Comparison of ENCODE assay signal across 8 cellular contexts in the genomic region with DNA sequence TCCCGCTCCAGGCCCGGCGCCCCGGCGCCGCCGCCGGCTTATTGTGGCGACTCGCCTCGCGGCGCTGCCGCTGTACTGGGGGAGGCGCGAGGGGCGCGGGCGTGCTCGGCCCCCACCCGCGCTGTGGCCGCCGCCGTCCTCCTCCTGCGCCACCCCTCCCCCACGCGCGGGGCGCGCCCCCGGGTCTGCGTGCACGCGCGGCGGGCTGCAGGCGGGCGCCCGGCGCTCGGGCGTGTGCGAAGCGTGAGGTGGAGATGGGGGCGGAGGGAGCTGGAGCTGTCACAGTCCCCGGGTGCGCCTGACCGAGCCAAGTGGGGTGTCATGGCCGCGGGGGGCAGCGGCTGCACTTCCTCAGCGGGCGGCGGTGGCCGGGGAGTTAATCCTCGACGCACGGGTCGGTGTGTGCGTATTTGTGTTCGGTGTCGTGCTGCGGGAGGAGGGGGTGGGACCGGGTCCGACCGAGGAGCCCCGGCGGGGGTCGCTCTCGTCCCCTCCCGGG. TPM values are rescaled to one million over a fixed set of nuclear protein-coding genes. Genes with fewer than 3 reads are reported as not detected.
DNase-seq lines count a peak whose midpoint lies in the region; ATAC-seq and TF ChIP-seq lines count a peak whose summit lies in the region.

No MANE protein-coding gene starts in this region.

- no peaks in the 10 kb centered on the region for H3K27me3 ChIP-seq in mammary epithelial cell (ENCODE audit: insufficient read depth, low read length)

- CTCF ChIA-PET in mammary epithelial cell (lab: Charles Lee; ENCODE audit: low non-redundant PET) = no interaction called here

- intact Hi-C loops in mammary epithelial cell (cut with micrococcal nuclease) = loop anchor here (5.0 kb wide), 2 partner anchors 245 to 320 kb away; partner anchors contain the start of genes TLL2 and TM9SF3

- peak overlapping the region; percentile 79 for H2AFZ ChIP-seq in mammary epithelial cell (ENCODE audit: low read depth, low read length)

- no CpG with 5 or more reads among the region's 72 CpGs for WGBS in mammary epithelial cell (ENCODE audit: low coverage, missing lambda C conversion rate)

- H4K20me1 ChIP-seq in mammary epithelial cell (ENCODE audit: insufficient read depth, low read length) = no peaks in the 10 kb centered on the region

- peak overlapping the region; percentile 80 for H3K9ac ChIP-seq in mammary epithelial cell (ENCODE audit: insufficient read depth, low read length)

- TF ChIP-seq CTCF in VCaP (conservative IDR thresholded peaks at IDR 0.05) (no peak), mammary epithelial cell (conservative IDR thresholded peaks at IDR 0.05 in 1 of 2, IDR thresholded peaks at IDR 0.05 in 1 of 2; ENCODE audit: extremely low read depth in 1 of 2, insufficient read depth in 1 of 2, low read depth in 1 of 2, low read length in 2 of 2) (no peak)

- peaks cover 8% of the 10 kb centered on the region for H3K4me1 ChIP-seq in mammary epithelial cell (ENCODE audit: insufficient read depth, low read length)

- peak; percentile 53 for ATAC-seq in HG02678 (IDR thresholded peaks at IDR 0.05; ENCODE audit: unreplicated experiment)

- H3K4me2 ChIP-seq in mammary epithelial cell (ENCODE audit: insufficient read depth, low read depth, low read length) = peak overlapping the region; percentile 91

- peaks cover 52% of the 10 kb centered on the region for H3K79me2 ChIP-seq in mammary epithelial cell (ENCODE audit: insufficient read depth, low read length)

- DNase-seq in NCI-H1694 (lab: John Stamatoyannopoulos, UW) (peak; percentile 12), NCI-H1694 treated with DMSO at 0.1 percent for 48 hours (lab: John Stamatoyannopoulos, UW) (no peak), NCI-H1105 treated with DMSO at 0.1 percent for 48 hours (lab: John Stamatoyannopoulos, UW) (peak; percentile 45), mammary epithelial cell (peak; percentile 61), inferior parietal cortex (ENCODE audit: extremely low spot score) (peak; percentile 70), smooth muscle cell of the brain vasculature (ENCODE audit: low read depth, low spot score) (peak; percentile 44)

- dilution Hi-C loops in mammary epithelial cell (cut with HindIII; ENCODE audit: low sequenced_read_pairs) = no loop called here

- in situ Hi-C loops in mammary epithelial cell (cut with MboI; ENCODE audit: low sequenced_read_pairs in 2 of 2) = loop anchor here in 1 of 2 donors (25.0 kb wide), 1 partner anchor 445 kb away; no protein-coding TSS in a partner anchor

- H3K27ac ChIP-seq in VCaP (peak overlapping the region; percentile 92), mammary epithelial cell (ENCODE audit: insufficient read depth, low read depth, low read length) (peak overlapping the region; percentile 74)

- no TSS peak for BruUV-seq in mammary epithelial cell (replicated peaks; lab: Mats Ljungman, UMichigan)

- peak overlapping the region; percentile 78 to 92 (median 79) for H3K4me3 ChIP-seq in mammary epithelial cell (replicated peaks in 1 of 3; ENCODE audit: insufficient read depth in 1 of 3, low read depth in 2 of 3, low read length in 3 of 3)

- H3K9me3 ChIP-seq in mammary epithelial cell (replicated peaks; ENCODE audit: insufficient read depth, low read length) = no peaks in the 10 kb centered on the region

- peaks cover 3% of the 10 kb centered on the region for H3K36me3 ChIP-seq in mammary epithelial cell (ENCODE audit: insufficient read depth, low read length)

RNA-seq across cellular contexts. Expression of gene LCOR, which starts 0.7 kb away (rescaled TPM):
- 10 to 100 TPM; 32.3 to 41.3 TPM for total RNA-seq in mammary epithelial cell
- 8.0 TPM for polyA plus RNA-seq in mammary epithelial cell
- 35.0 TPM for polyA minus RNA-seq in mammary epithelial cell
